14 cellular contexts compared by ENCODE assay signal in the genomic region with DNA sequence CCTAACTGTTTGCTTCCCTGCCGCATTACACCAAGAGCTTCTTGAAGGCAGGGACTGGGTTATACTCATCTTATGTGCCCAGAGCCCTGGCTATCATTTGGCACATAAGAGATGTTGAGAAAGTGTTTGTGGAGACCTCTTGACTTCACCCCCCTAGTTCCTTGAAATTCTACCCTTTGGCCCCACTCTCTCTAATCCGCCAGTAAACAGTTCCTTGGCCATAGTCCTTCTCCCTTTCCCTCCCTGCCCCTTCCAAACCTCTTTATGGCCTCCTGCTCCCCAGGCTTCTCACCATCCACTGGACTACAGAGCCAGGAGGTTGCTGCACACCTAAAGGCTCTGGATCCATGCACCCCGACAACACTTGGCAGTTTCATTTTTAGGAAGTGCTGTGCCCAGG. TPM values are rescaled to one million over a fixed set of nuclear protein-coding genes. Genes with fewer than 3 reads are reported as not detected.
"Had no signal": no experiment of that assay in that cellular context is flagged by ENCODE, and none has a peak within 500 bp of the region (broad histone marks: within the 10 kb centered on the region; RNA-seq: fewer than 3 reads in every experiment).

No MANE protein-coding gene starts in this region.

- H3K27ac Mint-ChIP-seq: activated naive CD4-positive, alpha-beta T cell treated with anti-CD3 and anti-CD28 coated beads, Interleukin-2, amount 50 U/mL, for 72 hours; activated T-cell treated with anti-CD3 and anti-CD28 coated beads, Interleukin-2, amount 50 U/mL, for 24 hours; stimulated activated naive CD8-positive, alpha-beta T cell treated with anti-CD3 and anti-CD28 coated beads, Interleukin-15, Interleukin-2, amounts not matched to agents 100 ng/mL and 50 ng/mL, for 24 hours had no signal

- H3K27me3 Mint-ChIP-seq: stimulated activated naive CD8-positive, alpha-beta T cell treated with anti-CD3 and anti-CD28 coated beads, Interleukin-15, Interleukin-2, amounts not matched to agents 100 ng/mL and 50 ng/mL, for 24 hours had no signal

- H3K36me3 Mint-ChIP-seq: activated naive CD4-positive, alpha-beta T cell treated with anti-CD3 and anti-CD28 coated beads, Interleukin-2, amount 50 U/mL, for 72 hours had no signal

- ATAC-seq: activated naive CD4-positive, alpha-beta T cell treated with anti-CD3 and anti-CD28 coated beads, Interleukin-2, amount 50 U/mL, for 72 hours; left ventricle myocardium superior; psoas muscle had no signal

- H3K4me3 Mint-ChIP-seq: activated T-cell treated with anti-CD3 and anti-CD28 coated beads, Interleukin-2, amount 50 U/mL, for 24 hours; stimulated activated naive CD8-positive, alpha-beta T cell treated with anti-CD3 and anti-CD28 coated beads, Interleukin-15, Interleukin-2, amounts not matched to agents 100 ng/mL and 50 ng/mL, for 24 hours had no signal

- DNase-seq: activated effector memory CD4-positive, alpha-beta T cell treated with anti-CD3 and anti-CD28 coated beads, Interleukin-2, amount 50 U/mL, for 16 hours; activated T-cell treated with anti-CD3 and anti-CD28 coated beads, Interleukin-2, amount 50 U/mL, for 24 hours; esophagus squamous epithelium; foreskin fibroblast; kidney; left ventricle myocardium superior; mesenchymal stem cell; sigmoid colon; stimulated activated CD4-positive, alpha-beta T cell treated with anti-CD3 and anti-CD28 coated beads, Interleukin-12 subunit alpha, Interleukin-12 subunit beta, amount 100 ng/mL, for 4 hours; stimulated activated CD4-positive, alpha-beta T cell treated with anti-CD3 and anti-CD28 coated beads, Interleukin-2, amount 100 ng/mL, for 48 hours; uterus had no signal

- H3K9me3 Mint-ChIP-seq: activated naive CD4-positive, alpha-beta T cell treated with anti-CD3 and anti-CD28 coated beads, Interleukin-2, amount 50 U/mL, for 72 hours; activated T-cell treated with anti-CD3 and anti-CD28 coated beads, Interleukin-2, amount 50 U/mL, for 24 hours; stimulated activated naive CD8-positive, alpha-beta T cell treated with anti-CD3 and anti-CD28 coated beads, Interleukin-15, Interleukin-2, amounts not matched to agents 100 ng/mL and 50 ng/mL, for 24 hours had no signal

RNA-seq across cellular contexts. Expression of a gene that starts 47.1 kb away (rescaled TPM):
- total RNA-seq: left ventricle myocardium superior, psoas muscle had no signal
